In genomic region chr9:129626079-129626943, GRCh38 we compare ENCODE assay signal across 1 cellular context.
TF ChIP-seq lines count a peak whose summit lies in the region.

NTMT1 (plus strand) TSS chr9:129626163; CDS start chr9:129632704, 6,541 bp downstream.

TF ChIP-seq in WTC11, 78 proteins besides CTCF, POLR2A, EP300 and RAD21 (continued from another document):
- TF ChIP-seq USF1 (CRISPR knock-in tag; IDR thresholded peaks at IDR 0.05), result peak; percentile 98
- TF ChIP-seq CREB1 (CRISPR knock-in tag; IDR thresholded peaks at IDR 0.05), result peak; percentile 78; the same call in 1 of the 2 replicates
- TF ChIP-seq TEAD1 (CRISPR knock-in tag; IDR thresholded peaks at IDR 0.05), result peak; percentile 89
- TF ChIP-seq ATF3 (CRISPR knock-in tag; conservative IDR thresholded peaks at IDR 0.05), result no peak
- no peak for TF ChIP-seq PRRX2 (CRISPR knock-in tag; IDR thresholded peaks at IDR 0.05)
- peak; percentile 91 for TF ChIP-seq ARID4B (CRISPR knock-in tag; IDR thresholded peaks at IDR 0.05; ENCODE audit: borderline replicate concordance)
- TF ChIP-seq ZNF532 (CRISPR knock-in tag; IDR thresholded peaks at IDR 0.05; ENCODE audit: borderline replicate concordance), result 0 out of 2 replicates have a peak, but pooled peaks have one; percentile 36
- TF ChIP-seq ESRRA (CRISPR knock-in tag; IDR thresholded peaks at IDR 0.05; ENCODE audit: borderline replicate concordance), result peak; percentile 73; the same call in 1 of the 2 replicates
- 0 out of 2 replicates have a peak, but pooled peaks have one; percentile 57 for TF ChIP-seq PREB (CRISPR knock-in tag; IDR thresholded peaks at IDR 0.05; ENCODE audit: borderline replicate concordance)
- TF ChIP-seq JUN (CRISPR knock-in tag; IDR thresholded peaks at IDR 0.05), result peak; percentile 62; the same call in 1 of the 2 replicates
- peak; percentile 80; the same call in 1 of the 2 replicates for TF ChIP-seq MYBL2 (CRISPR knock-in tag; IDR thresholded peaks at IDR 0.05)
- no peak for TF ChIP-seq ZNF219 (CRISPR knock-in tag; IDR thresholded peaks at IDR 0.05; ENCODE audit: borderline replicate concordance)
- 0 out of 2 replicates have a peak, but pooled peaks have one; percentile 60 for TF ChIP-seq RELA (CRISPR knock-in tag; IDR thresholded peaks at IDR 0.05; ENCODE audit: borderline replicate concordance)
- peak; percentile 87 for TF ChIP-seq SP1 (CRISPR knock-in tag; conservative IDR thresholded peaks at IDR 0.05)
- TF ChIP-seq ZSCAN18 (CRISPR knock-in tag; IDR thresholded peaks at IDR 0.05), result no peak
- no peak for TF ChIP-seq ZNF263 (CRISPR knock-in tag; IDR thresholded peaks at IDR 0.05; ENCODE audit: low read depth)
- TF ChIP-seq MXD4 (CRISPR knock-in tag; IDR thresholded peaks at IDR 0.05; ENCODE audit: borderline replicate concordance), result no peak
- peak; percentile 92 for TF ChIP-seq CREM (CRISPR knock-in tag; IDR thresholded peaks at IDR 0.05)
- TF ChIP-seq OVOL2 (CRISPR knock-in tag; IDR thresholded peaks at IDR 0.05; ENCODE audit: borderline replicate concordance), result no peak
- no peak for TF ChIP-seq IRF2 (CRISPR knock-in tag; IDR thresholded peaks at IDR 0.05; ENCODE audit: borderline replicate concordance, low read depth)
- no peak for TF ChIP-seq ZNF138 (CRISPR knock-in tag; conservative IDR thresholded peaks at IDR 0.05)
- TF ChIP-seq HMGXB4 (CRISPR knock-in tag; IDR thresholded peaks at IDR 0.05), result peak; percentile 37; the same call in 1 of the 2 replicates
- no peak for TF ChIP-seq ZMAT4 (CRISPR knock-in tag; IDR thresholded peaks at IDR 0.05)
- TF ChIP-seq NR2C2 (CRISPR knock-in tag; IDR thresholded peaks at IDR 0.05), result no peak
- TF ChIP-seq GABPB1 (CRISPR knock-in tag; IDR thresholded peaks at IDR 0.05), result peak; percentile 76; the same call in 1 of the 2 replicates
- peak; percentile 77; the same call in 1 of the 2 replicates for TF ChIP-seq SMAD3 (CRISPR knock-in tag; IDR thresholded peaks at IDR 0.05; ENCODE audit: borderline replicate concordance)
